Comparison of ENCODE assay signal across 2 cellular contexts in the genomic region with DNA sequence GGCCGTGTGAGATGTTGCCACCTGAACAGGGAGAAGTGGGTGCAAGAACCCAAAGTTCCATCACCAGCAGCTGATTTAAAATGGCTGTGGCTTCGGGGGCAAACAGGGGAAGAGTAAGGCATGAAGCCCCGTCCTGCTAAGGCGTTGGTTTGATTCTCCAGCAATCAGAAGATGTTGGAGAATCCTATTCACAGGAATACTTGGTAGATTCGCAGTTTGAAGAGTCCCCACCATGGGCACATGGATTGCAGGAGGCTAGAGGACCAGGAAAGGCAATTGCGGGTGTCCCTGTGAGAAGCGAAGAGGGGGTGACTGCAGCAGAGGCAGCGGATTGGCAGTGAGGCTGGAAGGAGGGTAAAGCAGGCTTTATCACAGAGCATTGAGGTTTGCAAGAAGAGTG.
TF ChIP-seq lines count a peak whose summit lies in the region.

No MANE protein-coding gene starts in this region.

TF ChIP-seq in HCT116, 20 proteins besides CTCF, POLR2A, EP300 and RAD21:
- TF ChIP-seq SIN3A (IDR thresholded peaks at IDR 0.05; ENCODE audit: low read depth) (no peak), ZNF274 (IDR thresholded peaks at IDR 0.05; ENCODE audit: low read depth, low read length) (no peak), CBX3 (IDR thresholded peaks at IDR 0.05; ENCODE audit: low read depth) (no peak), EZH2 (IDR thresholded peaks at IDR 0.05) (no peak), FOSL1 (IDR thresholded peaks at IDR 0.05; ENCODE audit: low read depth) (no peak), SRF (IDR thresholded peaks at IDR 0.05; ENCODE audit: low read depth) (no peak), CEBPB (IDR thresholded peaks at IDR 0.05; ENCODE audit: low read depth) (no peak), TCF7L2 (IDR thresholded peaks at IDR 0.05; ENCODE audit: borderline replicate concordance, extremely low read depth, insufficient read depth, insufficient read length) (no peak), ELF1 (IDR thresholded peaks at IDR 0.05; ENCODE audit: borderline replicate concordance, low read depth) (no peak), ZFX (IDR thresholded peaks at IDR 0.05) (no peak), YY1 (IDR thresholded peaks at IDR 0.05; ENCODE audit: extremely low read depth, insufficient replicate concordance, low read depth, low read length) (no peak), JUND (IDR thresholded peaks at IDR 0.05) (no peak)
- TF ChIP-seq, protein P1, sequence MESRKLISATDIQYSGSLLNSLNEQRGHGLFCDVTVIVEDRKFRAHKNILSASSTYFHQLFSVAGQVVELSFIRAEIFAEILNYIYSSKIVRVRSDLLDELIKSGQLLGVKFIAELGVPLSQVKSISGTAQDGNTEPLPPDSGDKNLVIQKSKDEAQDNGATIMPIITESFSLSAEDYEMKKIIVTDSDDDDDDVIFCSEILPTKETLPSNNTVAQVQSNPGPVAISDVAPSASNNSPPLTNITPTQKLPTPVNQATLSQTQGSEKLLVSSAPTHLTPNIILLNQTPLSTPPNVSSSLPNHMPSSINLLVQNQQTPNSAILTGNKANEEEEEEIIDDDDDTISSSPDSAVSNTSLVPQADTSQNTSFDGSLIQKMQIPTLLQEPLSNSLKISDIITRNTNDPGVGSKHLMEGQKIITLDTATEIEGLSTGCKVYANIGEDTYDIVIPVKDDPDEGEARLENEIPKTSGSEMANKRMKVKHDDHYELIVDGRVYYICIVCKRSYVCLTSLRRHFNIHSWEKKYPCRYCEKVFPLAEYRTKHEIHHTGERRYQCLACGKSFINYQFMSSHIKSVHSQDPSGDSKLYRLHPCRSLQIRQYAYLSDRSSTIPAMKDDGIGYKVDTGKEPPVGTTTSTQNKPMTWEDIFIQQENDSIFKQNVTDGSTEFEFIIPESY (IDR thresholded peaks at IDR 0.05; ENCODE audit: extremely low read depth, insufficient replicate concordance, low read length), result no peak
- TF ChIP-seq, protein P2, sequence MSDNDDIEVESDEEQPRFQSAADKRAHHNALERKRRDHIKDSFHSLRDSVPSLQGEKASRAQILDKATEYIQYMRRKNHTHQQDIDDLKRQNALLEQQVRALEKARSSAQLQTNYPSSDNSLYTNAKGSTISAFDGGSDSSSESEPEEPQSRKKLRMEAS (IDR thresholded peaks at IDR 0.05), result no peak
- TF ChIP-seq, protein P3, sequence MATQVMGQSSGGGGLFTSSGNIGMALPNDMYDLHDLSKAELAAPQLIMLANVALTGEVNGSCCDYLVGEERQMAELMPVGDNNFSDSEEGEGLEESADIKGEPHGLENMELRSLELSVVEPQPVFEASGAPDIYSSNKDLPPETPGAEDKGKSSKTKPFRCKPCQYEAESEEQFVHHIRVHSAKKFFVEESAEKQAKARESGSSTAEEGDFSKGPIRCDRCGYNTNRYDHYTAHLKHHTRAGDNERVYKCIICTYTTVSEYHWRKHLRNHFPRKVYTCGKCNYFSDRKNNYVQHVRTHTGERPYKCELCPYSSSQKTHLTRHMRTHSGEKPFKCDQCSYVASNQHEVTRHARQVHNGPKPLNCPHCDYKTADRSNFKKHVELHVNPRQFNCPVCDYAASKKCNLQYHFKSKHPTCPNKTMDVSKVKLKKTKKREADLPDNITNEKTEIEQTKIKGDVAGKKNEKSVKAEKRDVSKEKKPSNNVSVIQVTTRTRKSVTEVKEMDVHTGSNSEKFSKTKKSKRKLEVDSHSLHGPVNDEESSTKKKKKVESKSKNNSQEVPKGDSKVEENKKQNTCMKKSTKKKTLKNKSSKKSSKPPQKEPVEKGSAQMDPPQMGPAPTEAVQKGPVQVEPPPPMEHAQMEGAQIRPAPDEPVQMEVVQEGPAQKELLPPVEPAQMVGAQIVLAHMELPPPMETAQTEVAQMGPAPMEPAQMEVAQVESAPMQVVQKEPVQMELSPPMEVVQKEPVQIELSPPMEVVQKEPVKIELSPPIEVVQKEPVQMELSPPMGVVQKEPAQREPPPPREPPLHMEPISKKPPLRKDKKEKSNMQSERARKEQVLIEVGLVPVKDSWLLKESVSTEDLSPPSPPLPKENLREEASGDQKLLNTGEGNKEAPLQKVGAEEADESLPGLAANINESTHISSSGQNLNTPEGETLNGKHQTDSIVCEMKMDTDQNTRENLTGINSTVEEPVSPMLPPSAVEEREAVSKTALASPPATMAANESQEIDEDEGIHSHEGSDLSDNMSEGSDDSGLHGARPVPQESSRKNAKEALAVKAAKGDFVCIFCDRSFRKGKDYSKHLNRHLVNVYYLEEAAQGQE (IDR thresholded peaks at IDR 0.05; ENCODE audit: low read depth), result no peak
- TF ChIP-seq, protein P4, sequence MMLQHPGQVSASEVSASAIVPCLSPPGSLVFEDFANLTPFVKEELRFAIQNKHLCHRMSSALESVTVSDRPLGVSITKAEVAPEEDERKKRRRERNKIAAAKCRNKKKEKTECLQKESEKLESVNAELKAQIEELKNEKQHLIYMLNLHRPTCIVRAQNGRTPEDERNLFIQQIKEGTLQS (IDR thresholded peaks at IDR 0.05), result no peak

TF ChIP-seq in H1, 55 proteins besides CTCF, POLR2A, EP300 and RAD21:
- TF ChIP-seq EGR1 (IDR thresholded peaks at IDR 0.05; ENCODE audit: borderline replicate concordance, low read depth, low read length) (no peak), PHF8 (conservative IDR thresholded peaks at IDR 0.05; ENCODE audit: low read depth, low read length) (no peak)
TF ChIP-seq in H1: peak in this region for 0.
